2 cellular contexts compared by ENCODE assay signal in the genomic region with DNA sequence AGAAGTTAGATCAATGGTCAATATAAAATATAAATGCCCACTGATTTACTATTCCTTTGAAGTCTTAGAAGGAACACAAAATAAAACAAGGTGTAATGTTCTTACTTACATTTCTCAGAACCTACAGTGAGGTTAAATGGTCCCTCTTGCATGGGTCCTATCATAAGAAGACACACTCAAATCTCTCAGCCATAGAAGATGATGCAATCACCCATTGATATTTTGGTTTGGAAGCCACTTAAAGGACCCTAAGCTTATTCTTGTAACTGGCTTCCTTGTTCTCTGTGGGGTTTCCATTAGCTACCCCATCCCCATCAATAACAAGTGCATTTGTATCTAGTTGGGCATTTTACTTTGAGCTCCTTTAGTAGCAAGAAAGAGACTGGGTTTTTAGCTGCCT.
A peak's percentile ranks its signal among the peaks of the same experiment; 100 is the strongest.
TF ChIP-seq lines count a peak whose summit lies in the region.

No MANE protein-coding gene starts in this region.

TF ChIP-seq in HepG2, 621 proteins besides CTCF, POLR2A, EP300 and RAD21:
- TF ChIP-seq ZNF660 (CRISPR knock-in tag; IDR thresholded peaks at IDR 0.05; ENCODE audit: borderline replicate concordance, low read depth) (no peak), ATF7 (IDR thresholded peaks at IDR 0.05) (0 out of 2 replicates have a peak, but pooled peaks have one; percentile 29), ATF7 (CRISPR knock-in tag; IDR thresholded peaks at IDR 0.05) (no peak), CEBPB (IDR thresholded peaks at IDR 0.05; ENCODE audit: borderline replicate concordance, low read depth, low read length) (0 out of 2 replicates have a peak, but pooled peaks have one; percentile 40)

TF ChIP-seq in K562, 482 proteins besides CTCF, POLR2A, EP300 and RAD21:
- TF ChIP-seq, protein P1, sequence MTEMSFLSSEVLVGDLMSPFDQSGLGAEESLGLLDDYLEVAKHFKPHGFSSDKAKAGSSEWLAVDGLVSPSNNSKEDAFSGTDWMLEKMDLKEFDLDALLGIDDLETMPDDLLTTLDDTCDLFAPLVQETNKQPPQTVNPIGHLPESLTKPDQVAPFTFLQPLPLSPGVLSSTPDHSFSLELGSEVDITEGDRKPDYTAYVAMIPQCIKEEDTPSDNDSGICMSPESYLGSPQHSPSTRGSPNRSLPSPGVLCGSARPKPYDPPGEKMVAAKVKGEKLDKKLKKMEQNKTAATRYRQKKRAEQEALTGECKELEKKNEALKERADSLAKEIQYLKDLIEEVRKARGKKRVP (CRISPR knock-in tag; IDR thresholded peaks at IDR 0.05): peak; percentile 86
- TF ChIP-seq, protein P2, sequence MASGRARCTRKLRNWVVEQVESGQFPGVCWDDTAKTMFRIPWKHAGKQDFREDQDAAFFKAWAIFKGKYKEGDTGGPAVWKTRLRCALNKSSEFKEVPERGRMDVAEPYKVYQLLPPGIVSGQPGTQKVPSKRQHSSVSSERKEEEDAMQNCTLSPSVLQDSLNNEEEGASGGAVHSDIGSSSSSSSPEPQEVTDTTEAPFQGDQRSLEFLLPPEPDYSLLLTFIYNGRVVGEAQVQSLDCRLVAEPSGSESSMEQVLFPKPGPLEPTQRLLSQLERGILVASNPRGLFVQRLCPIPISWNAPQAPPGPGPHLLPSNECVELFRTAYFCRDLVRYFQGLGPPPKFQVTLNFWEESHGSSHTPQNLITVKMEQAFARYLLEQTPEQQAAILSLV (tag; IDR thresholded peaks at IDR 0.05): peak; percentile 60; the same call in 1 of the 2 replicates
- TF ChIP-seq, protein P3, sequence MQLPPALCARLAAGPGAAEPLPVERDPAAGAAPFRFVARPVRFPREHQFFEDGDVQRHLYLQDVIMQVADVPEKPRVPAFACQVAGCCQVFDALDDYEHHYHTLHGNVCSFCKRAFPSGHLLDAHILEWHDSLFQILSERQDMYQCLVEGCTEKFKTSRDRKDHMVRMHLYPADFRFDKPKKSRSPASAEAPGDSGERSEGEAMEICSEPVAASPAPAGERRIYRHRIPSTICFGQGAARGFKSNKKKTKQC (CRISPR knock-in tag; IDR thresholded peaks at IDR 0.05): no peak
- no peak for TF ChIP-seq FOXA3 (CRISPR knock-in tag; conservative IDR thresholded peaks at IDR 0.05 in 1 of 2, IDR thresholded peaks at IDR 0.05 in 1 of 2)
- TF ChIP-seq CEBPB (tag; IDR thresholded peaks at IDR 0.05): peak; percentile 70
- peak; percentile 85 for TF ChIP-seq ZSCAN32 (CRISPR knock-in tag; IDR thresholded peaks at IDR 0.05)
- TF ChIP-seq CEBPG (CRISPR knock-in tag; IDR thresholded peaks at IDR 0.05): peak; percentile 56; the same call in 1 of the 2 replicates
- TF ChIP-seq CEBPG (tag; conservative IDR thresholded peaks at IDR 0.05 in 1 of 2, IDR thresholded peaks at IDR 0.05 in 1 of 2): peak; percentile 89 to 91
- TF ChIP-seq SMAD3 (CRISPR knock-in tag; conservative IDR thresholded peaks at IDR 0.05): no peak
- TF ChIP-seq, protein P4, sequence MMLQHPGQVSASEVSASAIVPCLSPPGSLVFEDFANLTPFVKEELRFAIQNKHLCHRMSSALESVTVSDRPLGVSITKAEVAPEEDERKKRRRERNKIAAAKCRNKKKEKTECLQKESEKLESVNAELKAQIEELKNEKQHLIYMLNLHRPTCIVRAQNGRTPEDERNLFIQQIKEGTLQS (IDR thresholded peaks at IDR 0.05): peak; percentile 87
- TF ChIP-seq, protein P4 (CRISPR knock-in tag; conservative IDR thresholded peaks at IDR 0.05): no peak
- no peak for TF ChIP-seq KLF1 (tag; IDR thresholded peaks at IDR 0.05)
- no peak for TF ChIP-seq ZFPM2 (CRISPR knock-in tag; IDR thresholded peaks at IDR 0.05)
- no peak for TF ChIP-seq HNRNPLL (IDR thresholded peaks at IDR 0.05; ENCODE audit: low read depth, low read length, poor library complexity, severe bottlenecking)
- no peak for TF ChIP-seq MAFK (IDR thresholded peaks at IDR 0.05; ENCODE audit: low read length)
- TF ChIP-seq TOE1 (IDR thresholded peaks at IDR 0.05; ENCODE audit: borderline replicate concordance): no peak
- TF ChIP-seq TOE1 (CRISPR knock-in tag; IDR thresholded peaks at IDR 0.05; ENCODE audit: borderline replicate concordance, low read depth): no peak
- TF ChIP-seq ZNF41 (CRISPR knock-in tag; conservative IDR thresholded peaks at IDR 0.05): no peak
